Comparison of ENCODE assay signal across 11 cellular contexts in the genomic region with DNA sequence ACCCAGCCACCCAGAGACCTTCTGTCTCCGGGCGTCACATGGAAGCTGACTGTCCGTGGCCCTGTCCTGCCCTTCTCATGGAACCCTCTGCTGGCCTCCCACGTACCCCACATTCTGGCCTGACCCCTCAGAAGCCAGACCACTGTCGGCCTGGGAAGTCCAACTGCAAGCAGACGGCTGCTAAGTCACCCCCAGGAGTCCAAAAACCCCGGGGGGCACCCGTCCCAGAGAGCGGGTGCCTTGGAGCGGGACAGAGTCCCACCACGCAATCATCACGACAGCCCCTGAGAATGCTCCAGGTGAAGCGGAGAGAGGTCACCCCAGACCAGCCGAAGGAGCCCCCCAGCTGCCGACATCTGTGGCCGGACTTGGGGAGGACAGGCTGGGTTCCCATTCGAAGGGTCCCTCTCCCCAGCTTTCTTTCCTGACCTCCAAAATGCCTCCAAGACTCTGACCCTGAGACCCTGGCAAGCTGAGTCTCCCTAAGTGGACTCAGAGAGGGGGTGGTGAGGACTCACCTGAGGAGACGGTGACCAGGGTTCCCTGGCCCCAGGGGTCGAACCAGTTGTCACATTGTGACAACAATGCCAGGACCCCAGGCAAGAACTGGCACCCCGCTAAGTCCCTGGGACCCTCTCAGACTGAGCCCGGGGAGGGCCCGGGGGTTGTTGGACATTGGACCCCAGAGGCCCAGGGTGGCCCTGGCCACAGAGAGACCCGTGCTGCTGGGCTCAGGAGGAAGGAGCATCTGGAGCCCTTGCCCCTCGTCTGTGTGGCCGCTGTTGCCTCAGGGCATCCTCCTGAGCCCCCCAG.
DNase-seq lines count a peak whose midpoint lies in the region; ATAC-seq, FAIRE-seq and TF ChIP-seq lines count a peak whose summit lies in the region.
"Had no signal": no experiment of that assay in that cellular context is flagged by ENCODE, and none has a peak within 500 bp of the region (broad histone marks: within the 10 kb centered on the region; RNA-seq: fewer than 3 reads in every experiment).

No MANE protein-coding gene starts in this region.

- H3K9me3 ChIP-seq in T-helper 17 cell (ENCODE audit: control insufficient read depth, low read length, poor library complexity, severe bottlenecking) (no peaks in the 10 kb centered on the region), kidney (ENCODE audit: control insufficient read depth in 1 of 2, low read length in 2 of 2) (no peaks in the 10 kb centered on the region), transverse colon (no peaks in the 10 kb centered on the region)

- peaks cover 18% of the 10 kb centered on the region for H3K27me3 Mint-ChIP-seq in activated T-cell treated with anti-CD3 and anti-CD28 coated beads, Interleukin-2, amount 50 U/mL, for 72 hours (ENCODE audit: low read depth)
- peaks cover 30% of the 10 kb centered on the region for H3K27me3 Mint-ChIP-seq in T-helper 17 cell

- no peaks in the 10 kb centered on the region for H3K36me3 Mint-ChIP-seq in activated T-cell treated with anti-CD3 and anti-CD28 coated beads, Interleukin-2, amount 50 U/mL, for 72 hours (ENCODE audit: insufficient read depth in 2 of 2)
- no peaks in the 10 kb centered on the region for H3K36me3 Mint-ChIP-seq in T-helper 17 cell (ENCODE audit: low read depth)

- no peak overlapping the region for H3K4me3 Mint-ChIP-seq in activated T-cell treated with anti-CD3 and anti-CD28 coated beads, Interleukin-2, amount 50 U/mL, for 72 hours
- H3K4me3 Mint-ChIP-seq in T-helper 17 cell, result peak overlapping the region; percentile 33

- H3K27ac ChIP-seq in kidney (ENCODE audit: low read depth in 2 of 2, low read length in 2 of 2) (no peak overlapping the region), transverse colon (peak overlapping the region in 3 of 4 donors; percentile 28 to 52 (median 52)), brain microvascular endothelial cell (no peak overlapping the region)
- H3K27ac ChIP-seq: hepatocyte, VCaP had no signal

- peaks cover 26% of the 10 kb centered on the region for H3K4me1 Mint-ChIP-seq in activated T-cell treated with anti-CD3 and anti-CD28 coated beads, Interleukin-2, amount 50 U/mL, for 72 hours (ENCODE audit: low read depth)
- peaks cover 4% of the 10 kb centered on the region for H3K4me1 Mint-ChIP-seq in T-helper 17 cell

- in situ Hi-C loops in transverse colon (cut with MboI; ENCODE audit: low pct_ligation_motif_present in 1 of 4, low pct_unique_long_range_greater_than_20kb in 1 of 4, low sequenced_read_pairs in 3 of 4) (no loop called here), brain microvascular endothelial cell (cut with HindIII; ENCODE audit: low pct_ligation_motif_present, low sequenced_read_pairs) (no loop called here)

- no peak for FAIRE-seq in kidney (lab: Jason Lieb, UNC)

- H3K9ac ChIP-seq in kidney (ENCODE audit: low read length in 2 of 2), result no peak overlapping the region

- no peak for ATAC-seq in activated T-cell treated with anti-CD3 and anti-CD28 coated beads, Interleukin-2, amount 50 U/mL, for 72 hours (replicated peaks in 1 of 2)
- ATAC-seq in T-helper 17 cell, result no peak

- no peak overlapping the region for H3K27ac Mint-ChIP-seq in activated T-cell treated with anti-CD3 and anti-CD28 coated beads, Interleukin-2, amount 50 U/mL, for 72 hours
- no peak overlapping the region for H3K27ac Mint-ChIP-seq in T-helper 17 cell

- no peak for TF ChIP-seq EP300 in transverse colon (IDR thresholded peaks at IDR 0.05; ENCODE audit: low read depth)

- TF ChIP-seq CTCF in kidney (IDR thresholded peaks at IDR 0.05; ENCODE audit: borderline replicate concordance, extremely low read depth, insufficient read depth) (no peak), transverse colon (IDR thresholded peaks at IDR 0.05) (no peak), brain microvascular endothelial cell (IDR thresholded peaks at IDR 0.05; ENCODE audit: low read depth, low read length, missing control alignments) (no peak)

- intact Hi-C loops in kidney (cut with DNase I), result no loop called here
- intact Hi-C loops in transverse colon (cut with DNase I; ENCODE audit: low total_unique reads), result no loop called here

- H3K27me3 ChIP-seq in transverse colon (peaks cover 3% of the 10 kb centered on the region), brain microvascular endothelial cell (replicated peaks) (no peaks in the 10 kb centered on the region)
- H3K27me3 ChIP-seq: hepatocyte had no signal

- H3K36me3 ChIP-seq in kidney (ENCODE audit: control insufficient read depth in 1 of 2, insufficient read depth in 2 of 2, low read length in 2 of 2) (no peaks in the 10 kb centered on the region), transverse colon (no peaks in the 10 kb centered on the region), brain microvascular endothelial cell (replicated peaks) (no peaks in the 10 kb centered on the region)

- H3K9me3 Mint-ChIP-seq in activated T-cell treated with anti-CD3 and anti-CD28 coated beads, Interleukin-2, amount 50 U/mL, for 72 hours, result no peaks in the 10 kb centered on the region

- H3K4me1 ChIP-seq in kidney (ENCODE audit: control insufficient read depth in 1 of 2, insufficient read depth in 1 of 2, low read depth in 1 of 2, low read length in 2 of 2) (no peaks in the 10 kb centered on the region), transverse colon (no peaks in the 10 kb centered on the region)

- peak; percentile 14 for DNase-seq in activated T-cell treated with anti-CD3 and anti-CD28 coated beads, Interleukin-2, amount 50 U/mL, for 1 hour
- DNase-seq in activated T-cell treated with anti-CD3 and anti-CD28 coated beads, Interleukin-2, amount 50 U/mL, for 72 hours, result no peak
- peak in 2 of 3 donors; percentile 4 to 7 for DNase-seq in T-helper 17 cell
- DNase-seq in kidney, result peak; percentile 63
- DNase-seq in transverse colon, result peak; percentile 7
- no peak for DNase-seq in NCI-H2196 (lab: John Stamatoyannopoulos, UW; ENCODE audit: unreplicated experiment)
- no peak for DNase-seq in brain microvascular endothelial cell
- DNase-seq in Ammon's horn (ENCODE audit: low spot score), result no peak
- DNase-seq: NCI-H1694 had no signal

- WGBS in transverse colon (ENCODE audit: low coverage in 1 of 2), 2 donors, result 76% methylated on average over 21 of the region's 25 CpGs; no CpG with 5 or more reads in 1 of the 2 donors

- TF ChIP-seq POLR2A in transverse colon (IDR thresholded peaks at IDR 0.05), result no peak

- H3K4me3 ChIP-seq in kidney (ENCODE audit: low read length in 2 of 2) (no peak overlapping the region), transverse colon (peak overlapping the region in 1 of 4 donors; percentile 7), brain microvascular endothelial cell (ENCODE audit: low read depth, low read length) (no peak overlapping the region)
- H3K4me3 ChIP-seq: hepatocyte had no signal

Comparison
In these comparisons a context has a peak if more than half of its experiments do, and no peak if none do; other contexts are left out.
1. DNase-seq: peak in activated T-cell treated with anti-CD3 and anti-CD28 coated beads, Interleukin-2, amount 50 U/mL, for 1 hour (single experiment), T-helper 17 cell (2 of 3), kidney (single experiment) and transverse colon (single experiment); none in activated T-cell treated with anti-CD3 and anti-CD28 coated beads, Interleukin-2, amount 50 U/mL, for 72 hours (0 of 2), NCI-H2196 (single experiment), brain microvascular endothelial cell (single experiment) and Ammon's horn (single experiment).
2. H3K27ac ChIP-seq: peak in transverse colon (3 of 4); none in kidney (0 of 2) and brain microvascular endothelial cell (single experiment).